In genomic region chr18:49411928-49412327, GRCh38 we compare ENCODE assay signal across 15 cellular contexts.
"Had no signal": no experiment of that assay in that cellular context is flagged by ENCODE, and none has a peak within 500 bp of the region (broad histone marks: within the 10 kb centered on the region; RNA-seq: fewer than 3 reads in every experiment).

No MANE protein-coding gene starts in this region.

- DNase-seq: activated B cell treated with CpG ODN at 0.5 μM for 24 hours; activated CD4-positive, alpha-beta T cell treated with anti-CD3 and anti-CD28 coated beads, Interleukin-2, amount 10 ng/mL, durations not matched to agents 7 days and 5 days; activated naive CD8-positive, alpha-beta T cell treated with anti-CD3 and anti-CD28 coated beads, Interleukin-2, amount 50 U/mL, for 24 hours; activated T-cell treated with anti-CD3 and anti-CD28 coated beads, Interleukin-2, amount 50 U/mL, for 4 hours; foreskin melanocyte; heart left ventricle; islet precursor cell; left ventricle myocardium inferior; sigmoid colon; stimulated activated naive CD8-positive, alpha-beta T cell treated with anti-CD3 and anti-CD28 coated beads, Interleukin-15, Interleukin-2, amounts not matched to agents 100 U/mL and 50 U/mL, for 24 hours; upper lobe of left lung had no signal

- H3K9me3 Mint-ChIP-seq: activated T-cell treated with anti-CD3 and anti-CD28 coated beads, Interleukin-2, amount 50 U/mL, for 4 hours; memory B cell had no signal

- H3K4me3 Mint-ChIP-seq: activated B cell treated with CpG ODN at 0.5 μM for 24 hours; activated CD4-positive, alpha-beta T cell treated with anti-CD3 and anti-CD28 coated beads, Interleukin-2, amount 10 ng/mL, durations not matched to agents 7 days and 5 days; activated naive CD8-positive, alpha-beta T cell treated with anti-CD3 and anti-CD28 coated beads, Interleukin-2, amount 50 U/mL, for 24 hours; memory B cell; neural crest cell had no signal

- H3K27ac Mint-ChIP-seq: activated B cell treated with CpG ODN at 0.5 μM for 24 hours had no signal

- ATAC-seq: activated naive CD8-positive, alpha-beta T cell treated with anti-CD3 and anti-CD28 coated beads, Interleukin-2, amount 50 U/mL, for 24 hours; heart left ventricle; stimulated activated naive CD8-positive, alpha-beta T cell treated with anti-CD3 and anti-CD28 coated beads, Interleukin-15, Interleukin-2, amounts not matched to agents 100 U/mL and 50 U/mL, for 24 hours had no signal

- H3K36me3 ChIP-seq: cardiac muscle cell had no signal

- H3K9me3 ChIP-seq: heart left ventricle, left ventricle myocardium inferior, sigmoid colon, suprapubic skin, upper lobe of left lung had no signal

- H3K4me3 ChIP-seq: cardiac muscle cell, heart left ventricle, left ventricle myocardium inferior, sigmoid colon, suprapubic skin, upper lobe of left lung had no signal

- H3K27me3 ChIP-seq: cardiac muscle cell, heart left ventricle, sigmoid colon, suprapubic skin, upper lobe of left lung had no signal

- H3K27ac ChIP-seq: cardiac muscle cell, sigmoid colon, suprapubic skin, upper lobe of left lung had no signal

- H3K27me3 Mint-ChIP-seq: activated B cell treated with CpG ODN at 0.5 μM for 24 hours; activated CD4-positive, alpha-beta T cell treated with anti-CD3 and anti-CD28 coated beads, Interleukin-2, amount 10 ng/mL, durations not matched to agents 7 days and 5 days; activated naive CD8-positive, alpha-beta T cell treated with anti-CD3 and anti-CD28 coated beads, Interleukin-2, amount 50 U/mL, for 24 hours; memory B cell had no signal

- H3K4me1 ChIP-seq: suprapubic skin had no signal
